Comparison of ENCODE assay signal across 9 cellular contexts in genomic region chr3:139173372-139174108, GRCh38.
DNase-seq lines count a peak whose midpoint lies in the region; ATAC-seq and TF ChIP-seq lines count a peak whose summit lies in the region.
"Had no signal": no experiment of that assay in that cellular context is flagged by ENCODE, and none has a peak within 500 bp of the region (broad histone marks: within the 10 kb centered on the region; RNA-seq: fewer than 3 reads in every experiment).

No MANE protein-coding gene starts in this region.

- POLR2A ChIA-PET in CD8-positive, alpha-beta T cell (lab: Charles Lee), result no interaction called here

- no peak overlapping the region for H3K27ac Mint-ChIP-seq in CD8-positive, alpha-beta T cell
- no peak overlapping the region for H3K27ac Mint-ChIP-seq in activated naive CD8-positive, alpha-beta T cell treated with anti-CD3 and anti-CD28 coated beads for 36 hours
- H3K27ac Mint-ChIP-seq in activated naive CD4-positive, alpha-beta T cell treated with anti-CD3 and anti-CD28 coated beads, Interleukin-2, amount 10 ng/mL, durations not matched to agents 7 days and 5 days, result no peak overlapping the region
- H3K27ac Mint-ChIP-seq: memory B cell had no signal

- H2AFZ ChIP-seq in GM23248, result peak overlapping the region; percentile 85

- TF ChIP-seq POLR2A in adrenal gland (IDR thresholded peaks at IDR 0.05), result peak in 1 of 2 donors; percentile 43

- no peak for TF ChIP-seq CTCF in adrenal gland (IDR thresholded peaks at IDR 0.05)
- no peak for TF ChIP-seq CTCF in CD8-positive, alpha-beta T cell (IDR thresholded peaks at IDR 0.05)

- in situ Hi-C loops in GM23248 (cut with MboI), result no loop called here

- CTCF ChIA-PET in CD8-positive, alpha-beta T cell (lab: Charles Lee), result no interaction called here
- CTCF ChIA-PET in activated naive CD4-positive, alpha-beta T cell treated with anti-CD3 and anti-CD28 coated beads, Interleukin-2, amount 10 ng/mL, durations not matched to agents 7 days and 5 days (lab: Charles Lee), result interaction anchor here (0.7 kb wide), 1 partner anchor 93 kb away, joined by 3 read pairs; no protein-coding TSS in a partner anchor

- peak; percentile 76 for DNase-seq in GM23248
- peak in 6 of 7 donors; percentile 35 to 64 (median 46) for DNase-seq in adrenal gland
- DNase-seq in hippocampal formation (lab: John Stamatoyannopoulos, UW), result peak; percentile 50 to 94
- DNase-seq in stromal cell of bone marrow (ENCODE audit: low read depth), result peak; percentile 45
- no peak for DNase-seq in CD8-positive, alpha-beta T cell
- DNase-seq in activated naive CD8-positive, alpha-beta T cell treated with anti-CD3 and anti-CD28 coated beads for 36 hours, result no peak
- DNase-seq in activated naive CD4-positive, alpha-beta T cell treated with anti-CD3 and anti-CD28 coated beads, Interleukin-2, amount 10 ng/mL, durations not matched to agents 7 days and 5 days, result no peak
- no peak for DNase-seq in cerebellar nuclear complex (lab: John Stamatoyannopoulos, UW)

- peak overlapping the region; percentile 74 for H3K9ac ChIP-seq in GM23248

- no peaks in the 10 kb centered on the region for H3K9me3 Mint-ChIP-seq in CD8-positive, alpha-beta T cell
- H3K9me3 Mint-ChIP-seq in activated naive CD8-positive, alpha-beta T cell treated with anti-CD3 and anti-CD28 coated beads for 36 hours, result peaks cover 6% of the 10 kb centered on the region
- no peaks in the 10 kb centered on the region for H3K9me3 Mint-ChIP-seq in activated naive CD4-positive, alpha-beta T cell treated with anti-CD3 and anti-CD28 coated beads, Interleukin-2, amount 10 ng/mL, durations not matched to agents 7 days and 5 days

- intact Hi-C loops in adrenal gland (cut with DNase I), result no loop called here
- intact Hi-C loops in CD8-positive, alpha-beta T cell (cut with DNase I, micrococcal nuclease), result no loop called here

- H3K36me3 Mint-ChIP-seq in CD8-positive, alpha-beta T cell, result no peaks in the 10 kb centered on the region
- H3K36me3 Mint-ChIP-seq in activated naive CD8-positive, alpha-beta T cell treated with anti-CD3 and anti-CD28 coated beads for 36 hours, result no peaks in the 10 kb centered on the region
- H3K36me3 Mint-ChIP-seq in activated naive CD4-positive, alpha-beta T cell treated with anti-CD3 and anti-CD28 coated beads, Interleukin-2, amount 10 ng/mL, durations not matched to agents 7 days and 5 days, result no peaks in the 10 kb centered on the region
- H3K36me3 Mint-ChIP-seq: memory B cell had no signal

- no peaks in the 10 kb centered on the region for H3K4me1 Mint-ChIP-seq in CD8-positive, alpha-beta T cell (ENCODE audit: low read depth)
- no peaks in the 10 kb centered on the region for H3K4me1 Mint-ChIP-seq in activated naive CD8-positive, alpha-beta T cell treated with anti-CD3 and anti-CD28 coated beads for 36 hours
- peaks cover 2% of the 10 kb centered on the region for H3K4me1 Mint-ChIP-seq in activated naive CD4-positive, alpha-beta T cell treated with anti-CD3 and anti-CD28 coated beads, Interleukin-2, amount 10 ng/mL, durations not matched to agents 7 days and 5 days
- H3K4me1 Mint-ChIP-seq: memory B cell had no signal

- peak overlapping the region; percentile 67 for H3K4me3 ChIP-seq in GM23248
- H3K4me3 ChIP-seq in adrenal gland, result peak overlapping the region in 2 of 4 donors; percentile 18 to 53
- H3K4me3 ChIP-seq in CD8-positive, alpha-beta T cell (ENCODE audit: low read depth, low read length), result no peak overlapping the region

- H3K9me3 ChIP-seq in GM23248 (ENCODE audit: low read depth) (no peaks in the 10 kb centered on the region), adrenal gland (replicated peaks in 1 of 3) (no peaks in the 10 kb centered on the region)
- H3K9me3 ChIP-seq in CD8-positive, alpha-beta T cell (ENCODE audit: low read length), result no peaks in the 10 kb centered on the region

- H3K9me2 ChIP-seq in GM23248 (ENCODE audit: insufficient read depth), result no peaks in the 10 kb centered on the region

- H3K4me2 ChIP-seq in GM23248 (ENCODE audit: unreplicated experiment), result peak overlapping the region; percentile 84

- peaks cover 11% of the 10 kb centered on the region; the same call in 1 of the 2 replicates for H3K4me1 ChIP-seq in GM23248 (ENCODE audit: insufficient read depth)
- H3K4me1 ChIP-seq in adrenal gland (replicated peaks in 1 of 2), result peaks cover 7 to 9% of the 10 kb centered on the region in 2 donors
- no peaks in the 10 kb centered on the region for H3K4me1 ChIP-seq in CD8-positive, alpha-beta T cell (ENCODE audit: insufficient read depth, low read length)

- H3K27me3 Mint-ChIP-seq in CD8-positive, alpha-beta T cell (ENCODE audit: low read depth), result peaks cover 6% of the 10 kb centered on the region
- H3K27me3 Mint-ChIP-seq in activated naive CD8-positive, alpha-beta T cell treated with anti-CD3 and anti-CD28 coated beads for 36 hours, result peaks cover 25% of the 10 kb centered on the region
- no peaks in the 10 kb centered on the region for H3K27me3 Mint-ChIP-seq in activated naive CD4-positive, alpha-beta T cell treated with anti-CD3 and anti-CD28 coated beads, Interleukin-2, amount 10 ng/mL, durations not matched to agents 7 days and 5 days

- no peaks in the 10 kb centered on the region for H3K36me3 ChIP-seq in GM23248 (ENCODE audit: low read depth)
- no peaks in the 10 kb centered on the region for H3K36me3 ChIP-seq in adrenal gland (replicated peaks in 1 of 2)
- H3K36me3 ChIP-seq in CD8-positive, alpha-beta T cell (ENCODE audit: insufficient read depth, low read length), result no peaks in the 10 kb centered on the region

- no peaks in the 10 kb centered on the region for H3F3A ChIP-seq in GM23248 (ENCODE audit: insufficient read depth)

- H4K20me1 ChIP-seq in GM23248 (ENCODE audit: insufficient read depth), result no peaks in the 10 kb centered on the region

- peak overlapping the region; percentile 68 for H3K27ac ChIP-seq in GM23248
- peak overlapping the region; percentile 50 to 74 (median 69) for H3K27ac ChIP-seq in adrenal gland
- no peak overlapping the region for H3K27ac ChIP-seq in CD8-positive, alpha-beta T cell (ENCODE audit: low read depth, low read length)

- no peaks in the 10 kb centered on the region for H3K79me2 ChIP-seq in GM23248 (ENCODE audit: insufficient read depth)

- H3K4me3 Mint-ChIP-seq in CD8-positive, alpha-beta T cell, result no peak overlapping the region
- H3K4me3 Mint-ChIP-seq in activated naive CD8-positive, alpha-beta T cell treated with anti-CD3 and anti-CD28 coated beads for 36 hours, result no peak overlapping the region
- H3K4me3 Mint-ChIP-seq in activated naive CD4-positive, alpha-beta T cell treated with anti-CD3 and anti-CD28 coated beads, Interleukin-2, amount 10 ng/mL, durations not matched to agents 7 days and 5 days, result no peak overlapping the region
- H3K4me3 Mint-ChIP-seq: memory B cell had no signal

- no peak for ATAC-seq in CD8-positive, alpha-beta T cell

- WGBS in GM23248 (ENCODE audit: low coverage in 1 of 2, low lambda C conversion rate in 2 of 2, missing lambda C conversion rate in 2 of 2), 2 experiments, result 6 to 9% methylated on average over 9 of the region's 9 CpGs
- 19 to 31% (median 23%) methylated on average over 9 of the region's 9 CpGs for WGBS in adrenal gland, 4 donors

- no peaks in the 10 kb centered on the region for H3K27me3 ChIP-seq in GM23248 (replicated peaks; ENCODE audit: insufficient read depth)
- H3K27me3 ChIP-seq in adrenal gland, result no peaks in the 10 kb centered on the region
- H3K27me3 ChIP-seq in CD8-positive, alpha-beta T cell (ENCODE audit: insufficient read depth, low read length), result no peaks in the 10 kb centered on the region

Comparison
In these comparisons a context has a peak if more than half of its experiments do, and no peak if none do; other contexts are left out.
1. DNase-seq: peak in GM23248 (single experiment), adrenal gland (6 of 7), hippocampal formation (2 of 2) and stromal cell of bone marrow (single experiment); none in CD8-positive, alpha-beta T cell (0 of 7), activated naive CD8-positive, alpha-beta T cell treated with anti-CD3 and anti-CD28 coated beads for 36 hours (single experiment), activated naive CD4-positive, alpha-beta T cell treated with anti-CD3 and anti-CD28 coated beads, Interleukin-2, amount 10 ng/mL, durations not matched to agents 7 days and 5 days (single experiment) and cerebellar nuclear complex (0 of 2).